ENCODE assay signal across 8 cellular contexts in the genomic region with DNA sequence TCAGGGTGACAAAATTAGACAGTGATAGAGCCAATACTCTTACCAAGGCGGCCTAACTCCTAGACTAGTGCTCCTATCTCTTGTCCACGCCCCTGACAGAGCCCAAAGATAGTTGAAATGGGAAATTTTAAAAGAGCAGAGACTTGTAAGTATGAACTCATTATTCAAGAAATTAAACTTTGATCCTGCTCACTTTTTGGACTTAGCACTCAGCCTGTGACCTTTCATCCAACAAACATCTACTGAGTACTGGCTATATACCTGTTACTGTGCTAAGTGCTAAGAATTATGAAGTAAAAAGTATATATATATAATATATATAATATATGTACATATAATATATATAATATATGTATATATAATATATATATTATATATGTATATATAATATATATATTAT. TPM values are rescaled to one million over a fixed set of nuclear protein-coding genes. Genes with fewer than 3 reads are reported as not detected.
DNase-seq lines count a peak whose midpoint lies in the region; ATAC-seq and TF ChIP-seq lines count a peak whose summit lies in the region.

No MANE protein-coding gene starts in this region.

- TF ChIP-seq POLR2A in Peyer's patch (IDR thresholded peaks at IDR 0.05): no peak

- TF ChIP-seq CTCF in dorsolateral prefrontal cortex (IDR thresholded peaks at IDR 0.05 in 54 of 56, conservative IDR thresholded peaks at IDR 0.05 in 2 of 56; ENCODE audit: low read depth in 1 of 56, partially characterized antibody in 56 of 56): no peak
- TF ChIP-seq CTCF in Peyer's patch (IDR thresholded peaks at IDR 0.05): no peak

- H3K9me3 Mint-ChIP-seq in CD8-positive, alpha-beta memory T cell: no peaks in the 10 kb centered on the region

- H3K4me1 Mint-ChIP-seq in CD8-positive, alpha-beta memory T cell: peaks cover 37 to 46% (median 41%) of the 10 kb centered on the region in 3 donors

- CTCF ChIA-PET in CD8-positive, alpha-beta memory T cell (lab: Charles Lee): no interaction called here

- H3K4me1 ChIP-seq in CD8-positive, alpha-beta memory T cell (ENCODE audit: insufficient read depth, low read length): peaks cover 29% of the 10 kb centered on the region
- H3K4me1 ChIP-seq in neuron (ENCODE audit: insufficient read depth, low read length) (peaks cover 24% of the 10 kb centered on the region), Peyer's patch (peaks cover 0 to 25% (median 8%) of the 10 kb centered on the region in 4 donors)

- H3K36me3 Mint-ChIP-seq in CD8-positive, alpha-beta memory T cell: peaks cover 0 to 34% (median 3%) of the 10 kb centered on the region in 3 donors

- peak overlapping the region in 5 of 7 donors; percentile 85 to 100 (median 99) for H3K4me3 Mint-ChIP-seq in CD8-positive, alpha-beta memory T cell

- H3K27me3 ChIP-seq in CD8-positive, alpha-beta memory T cell (ENCODE audit: insufficient read depth, low read length, poor library complexity, severe bottlenecking): no peaks in the 10 kb centered on the region
- H3K27me3 ChIP-seq in dorsolateral prefrontal cortex: no peaks in the 10 kb centered on the region
- H3K27me3 ChIP-seq in neuron (ENCODE audit: insufficient read depth, low read length): no peaks in the 10 kb centered on the region
- no peaks in the 10 kb centered on the region for H3K27me3 ChIP-seq in Peyer's patch

- no peak for DNase-seq in CD8-positive, alpha-beta memory T cell
- DNase-seq in Jurkat, Clone E6-1 (ENCODE audit: low read depth, low spot score): no peak
- DNase-seq in dorsolateral prefrontal cortex (no peak), Peyer's patch (no peak), SIG-M5 treated with dmso at 0.1 percent for 504 hours (lab: John Stamatoyannopoulos, UW; ENCODE audit: unreplicated experiment) (no peak)

- H3K9me3 ChIP-seq in CD8-positive, alpha-beta memory T cell (ENCODE audit: low read length): no peaks in the 10 kb centered on the region
- no peaks in the 10 kb centered on the region for H3K9me3 ChIP-seq in neuron (ENCODE audit: low read length)
- no peaks in the 10 kb centered on the region for H3K9me3 ChIP-seq in Peyer's patch

- H3K4me3 ChIP-seq in CD8-positive, alpha-beta memory T cell (ENCODE audit: low read length): no peak overlapping the region
- peak overlapping the region; percentile 100 for H3K4me3 ChIP-seq in Jurkat, Clone E6-1 (ENCODE audit: low read length)
- H3K4me3 ChIP-seq in dorsolateral prefrontal cortex (peak overlapping the region in 53 of 59 donors; percentile 65 to 100 (median 95)), neuron (ENCODE audit: low read length) (peak overlapping the region; percentile 63), Peyer's patch (peak overlapping the region in 2 of 4 donors; percentile 94 to 95)

- ATAC-seq in HG03354 (IDR thresholded peaks at IDR 0.05; ENCODE audit: poor library complexity, severe bottlenecking, unreplicated experiment) (no peak), HG02763 (IDR thresholded peaks at IDR 0.05; ENCODE audit: unreplicated experiment) (no peak)

- peaks cover 7% of the 10 kb centered on the region for H3K36me3 ChIP-seq in CD8-positive, alpha-beta memory T cell (ENCODE audit: insufficient read depth, low read length)
- peaks cover 23% of the 10 kb centered on the region for H3K36me3 ChIP-seq in neuron (ENCODE audit: insufficient read depth, low read length)
- peaks cover 0 to 14% (median 0%) of the 10 kb centered on the region in 3 donors for H3K36me3 ChIP-seq in Peyer's patch

- POLR2A ChIA-PET in CD8-positive, alpha-beta memory T cell (lab: Charles Lee): interaction anchor here (1.1 kb wide), 1 partner anchor 13 kb away, joined by 4 read pairs; no protein-coding TSS in a partner anchor

- intact Hi-C loops in dorsolateral prefrontal cortex (cut with DNase I): loop anchor here in 1 of 2 donors (10.0 kb wide), 1 partner anchor 275 kb away; a partner anchor contains a TSS

- H3K27ac Mint-ChIP-seq in CD8-positive, alpha-beta memory T cell: peak overlapping the region in 7 of 8 donors; percentile 64 to 100 (median 98)

- H3K27me3 Mint-ChIP-seq in CD8-positive, alpha-beta memory T cell: no peaks in the 10 kb centered on the region

- peak overlapping the region; percentile 85 for H3K27ac ChIP-seq in CD8-positive, alpha-beta memory T cell (ENCODE audit: low read depth, low read length)
- H3K27ac ChIP-seq in dorsolateral prefrontal cortex (peak overlapping the region in 44 of 59 donors; percentile 12 to 98 (median 91)), Peyer's patch (peak overlapping the region in 1 of 4 donors; percentile 95)

- H2AFZ ChIP-seq in neuron (ENCODE audit: low read depth, low read length): no peak overlapping the region

RNA-seq across cellular contexts. Expression of a gene that starts 1.2 kb away (rescaled TPM):
- 10 to 100 TPM; 16.8 to 18.1 TPM for total RNA-seq in CD8-positive, alpha-beta memory T cell
- polyA plus RNA-seq in CD8-positive, alpha-beta memory T cell: 9.4 TPM
- 13.1 TPM for polyA plus RNA-seq in Jurkat, Clone E6-1 (2012; ENCODE audit: insufficient read depth, insufficient read length)
- total RNA-seq in dorsolateral prefrontal cortex: 10 to 100 TPM; 13.3 to 35.5 (median 22.7) TPM
- total RNA-seq in Peyer's patch: 10 to 100 TPM; 22.1 to 56.9 (median 37.3) TPM

RNA-seq across cellular contexts. Expression of a gene that starts 1.5 kb away (rescaled TPM):
- 10 to 100 TPM; 16.0 to 16.8 TPM for total RNA-seq in CD8-positive, alpha-beta memory T cell
- 40.6 TPM for polyA plus RNA-seq in CD8-positive, alpha-beta memory T cell
- polyA plus RNA-seq in Jurkat, Clone E6-1 (2012; ENCODE audit: insufficient read depth, insufficient read length): 19.0 TPM
- 10 to 100 TPM; 11.9 to 21.4 (median 16.7) TPM for total RNA-seq in dorsolateral prefrontal cortex
- 10 to 100 TPM in 3 of 4 donors, 1 to 10 TPM in 1; 9.9 to 21.9 (median 17.4) TPM for total RNA-seq in Peyer's patch
